In genomic region chr5:33890633-33891032, GRCh38 we compare ENCODE assay signal across 1 cellular context.
TF ChIP-seq lines count a peak whose summit lies in the region.

No MANE protein-coding gene starts in this region.

TF ChIP-seq in HepG2, 621 proteins besides CTCF, POLR2A, EP300 and RAD21 (continued from another document):
- TF ChIP-seq ZNF609 (CRISPR knock-in tag; IDR thresholded peaks at IDR 0.05; ENCODE audit: borderline replicate concordance) (no peak), CAMTA2 (CRISPR knock-in tag; IDR thresholded peaks at IDR 0.05; ENCODE audit: borderline replicate concordance) (no peak), ATF6 (CRISPR knock-in tag; conservative IDR thresholded peaks at IDR 0.05) (no peak), HMGA1 (CRISPR knock-in tag; conservative IDR thresholded peaks at IDR 0.05) (no peak), ZFX (CRISPR knock-in tag; IDR thresholded peaks at IDR 0.05; ENCODE audit: low read depth) (no peak), ZNF33A (CRISPR knock-in tag; IDR thresholded peaks at IDR 0.05; ENCODE audit: borderline replicate concordance) (no peak), ZFAT (CRISPR knock-in tag; conservative IDR thresholded peaks at IDR 0.05) (no peak), SYNCRIP (IDR thresholded peaks at IDR 0.05; ENCODE audit: insufficient read depth, low read depth, low read length) (no peak), ESRRA (CRISPR knock-in tag; IDR thresholded peaks at IDR 0.05; ENCODE audit: low read depth) (no peak), CREM (IDR thresholded peaks at IDR 0.05) (no peak), CREM (CRISPR knock-in tag; IDR thresholded peaks at IDR 0.05) (no peak)
TF ChIP-seq in HepG2: peak in this region for 0.
